Comparison of ENCODE assay signal across 27 cellular contexts in genomic region chr15:56837281-56837680, GRCh38.
A peak's percentile ranks its signal among the peaks of the same experiment; 100 is the strongest.
DNase-seq lines count a peak whose midpoint lies in the region; ATAC-seq, FAIRE-seq and TF ChIP-seq lines count a peak whose summit lies in the region.
"Had no signal": no experiment of that assay in that cellular context is flagged by ENCODE, and none has a peak within 500 bp of the region (broad histone marks: within the 10 kb centered on the region; RNA-seq: fewer than 3 reads in every experiment).

No MANE protein-coding gene starts in this region.

- no peak for ATAC-seq in left lobe of liver
- no peak for ATAC-seq in left cardiac atrium
- ATAC-seq: activated naive CD8-positive, alpha-beta T cell treated with anti-CD3 and anti-CD28 coated beads, Interleukin-2, amount 50 U/mL, for 24 hours; esophagus mucosa; heart left ventricle; natural killer cell had no signal

- CTCF ChIA-PET in AG04450 (lab: Charles Lee): interaction anchor here (1.0 kb wide), 1 partner anchor 376 kb away, joined by 4 read pairs; no protein-coding TSS in a partner anchor

- no peak for FAIRE-seq in HTR-8/SVneo (lab: Jason Lieb, UNC)

- H3K9me3 ChIP-seq in AG04450 (ENCODE audit: control insufficient read depth, insufficient read depth, low read length): no peaks in the 10 kb centered on the region
- H3K9me3 ChIP-seq: heart left ventricle, spleen had no signal

- no peak overlapping the region for H3K4me3 ChIP-seq in AG04450 (ENCODE audit: low read depth, low read length)
- H3K4me3 ChIP-seq: heart left ventricle, spleen had no signal

- intact Hi-C loops in left cardiac atrium (cut with DNase I): no loop called here

- H3K27me3 ChIP-seq in AG04450 (ENCODE audit: control insufficient read depth, insufficient read depth, low read length): no peaks in the 10 kb centered on the region
- H3K27me3 ChIP-seq: heart left ventricle, spleen had no signal

- peak; percentile 20 for DNase-seq in AG04450 (ENCODE audit: low read depth, low spot score)
- DNase-seq in HTR-8/SVneo (ENCODE audit: insufficient read length, low spot score): peak; percentile 25
- DNase-seq in astrocyte of the hippocampus (ENCODE audit: low read depth, low spot score): peak; percentile 58
- peak; percentile 65 for DNase-seq in kidney glomerular epithelial cell (lab: John Stamatoyannopoulos, UW)
- no peak for DNase-seq in NCI-H128 (lab: John Stamatoyannopoulos, UW; ENCODE audit: unreplicated experiment)
- no peak for DNase-seq in left lobe of liver (ENCODE audit: low spot score)
- no peak for DNase-seq in left cardiac atrium
- no peak for DNase-seq in HuH-7.5 (ENCODE audit: low spot score)
- DNase-seq: 8988T; activated CD4-positive, alpha-beta T cell treated with anti-CD3 and anti-CD28 coated beads, Interleukin-2, amount 50 U/mL, for 1 hour; activated CD8-positive, alpha-beta memory T cell treated with anti-CD3 and anti-CD28 coated beads, Interleukin-2, amount 50 U/mL, for 48 hours; activated effector memory CD4-positive, alpha-beta T cell treated with Interleukin-2 at 50 U/mL for 16 hours; activated naive CD8-positive, alpha-beta T cell treated with anti-CD3 and anti-CD28 coated beads, Interleukin-2, amount 50 U/mL, for 24 hours; central memory CD4-positive, alpha-beta T cell; heart left ventricle; immature natural killer cell; Kasumi-1; mammary epithelial cell; natural killer cell; NCI-H1105 treated with DMSO at 0.1 percent for 48 hours; NCI-H524; SHP77 treated with DMSO at 0.1 percent for 48 hours; spleen; stimulated activated CD8-positive, alpha-beta memory T cell treated with anti-CD3 and anti-CD28 coated beads, Interleukin-4, amount 100 ng/mL, for 48 hours had no signal

- no peak for TF ChIP-seq CTCF in AG04450 (IDR thresholded peaks at IDR 0.05; ENCODE audit: low read depth, low read length)

- POLR2A ChIA-PET in AG04450 (lab: Yijun Ruan, JAX): no interaction called here

- H3K27ac ChIP-seq in AG04450 (ENCODE audit: low read depth, low read length): no peak overlapping the region
- H3K27ac ChIP-seq: C4-2B, heart left ventricle, spleen, VCaP had no signal

Comparison
In these comparisons a context has a peak if more than half of its experiments do, and no peak if none do; other contexts are left out.
1. DNase-seq: peak in AG04450 (single experiment), HTR-8/SVneo (single experiment), astrocyte of the hippocampus (single experiment) and kidney glomerular epithelial cell (single experiment); none in NCI-H128 (single experiment), left lobe of liver (single experiment), left cardiac atrium (single experiment) and HuH-7.5 (single experiment).